ENCODE assay signal across 7 cellular contexts in the genomic region with DNA sequence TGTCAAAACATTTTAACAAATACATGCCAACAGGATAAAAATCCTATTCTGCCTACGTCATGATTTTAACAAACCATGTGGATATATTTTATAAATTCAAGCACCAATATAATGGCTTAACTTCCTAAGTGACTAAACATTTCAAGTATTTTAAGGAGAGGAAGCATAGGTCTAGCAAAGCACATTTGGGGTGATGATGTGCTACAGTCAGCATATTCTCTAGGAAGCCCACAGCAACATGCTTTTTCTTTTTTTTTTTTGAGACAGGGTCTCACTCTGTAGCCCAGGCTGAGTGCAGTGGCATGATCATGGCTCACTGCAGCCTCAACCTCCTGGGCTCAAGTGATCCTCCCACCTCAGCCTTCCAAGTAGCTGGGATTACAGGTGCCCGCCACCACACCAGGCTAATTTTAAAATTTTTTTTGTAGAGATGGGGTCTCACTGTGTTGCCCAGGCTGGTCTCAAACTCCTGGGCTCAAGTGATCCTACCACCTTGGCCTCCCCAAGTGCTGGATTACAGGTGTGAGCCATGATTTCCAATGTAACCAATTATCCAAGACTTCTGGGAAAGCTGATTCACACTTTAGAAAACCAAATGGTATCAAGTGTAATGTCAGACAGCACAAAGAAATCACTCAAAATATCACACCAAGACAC. TPM values are rescaled to one million over a fixed set of nuclear protein-coding genes. Genes with fewer than 3 reads are reported as not detected.
DNase-seq lines count a peak whose midpoint lies in the region; TF ChIP-seq lines count a peak whose summit lies in the region.
"Not testable (repeated sequence)": the region's sequence is repeated elsewhere in the genome, so short reads cannot be mapped to it uniquely, and the experiment has no call there.

No MANE protein-coding gene starts in this region.

- H3K27me3 Mint-ChIP-seq in activated T-cell treated with anti-CD3 and anti-CD28 coated beads, Interleukin-2, amount 50 U/mL, for 24 hours; activated naive CD8-positive, alpha-beta T cell; brain; neural crest cell (ENCODE audit: low read depth): not testable (repeated sequence)

- not testable (repeated sequence) for H3K9me3 ChIP-seq in HEK293 (ENCODE audit: control insufficient read depth, insufficient read depth, low read depth, low read length); SK-N-MC (ENCODE audit: low read depth, low read length); testis

- not testable (repeated sequence) for H3K27me3 ChIP-seq in testis

- 85% methylated on average over 2 of the region's 2 CpGs for WGBS in testis, 2 donors

- H3K27ac Mint-ChIP-seq in activated T-cell treated with anti-CD3 and anti-CD28 coated beads, Interleukin-2, amount 50 U/mL, for 24 hours = peak overlapping the region; percentile 92
- peak overlapping the region; percentile 72 for H3K27ac Mint-ChIP-seq in activated naive CD8-positive, alpha-beta T cell
- peak overlapping the region in 2 of 5 experiments; percentile 67 to 72 for H3K27ac Mint-ChIP-seq in brain
- not testable (repeated sequence) for H3K27ac Mint-ChIP-seq in neural crest cell (ENCODE audit: unreplicated experiment)

- H3K4me1 Mint-ChIP-seq in activated T-cell treated with anti-CD3 and anti-CD28 coated beads, Interleukin-2, amount 50 U/mL, for 24 hours (ENCODE audit: low read depth) = peaks cover 56% of the 10 kb centered on the region
- H3K4me1 Mint-ChIP-seq in activated naive CD8-positive, alpha-beta T cell (ENCODE audit: low read depth) = peaks cover 42% of the 10 kb centered on the region
- H3K4me1 Mint-ChIP-seq in brain = peaks cover 51% of the 10 kb centered on the region
- H3K4me1 Mint-ChIP-seq in neural crest cell = peaks cover 12% of the 10 kb centered on the region

- H3K9ac ChIP-seq in SK-N-MC (ENCODE audit: insufficient read length) = not testable (repeated sequence)

- POLR2A ChIA-PET in HEK293 (lab: Yijun Ruan, JAX) = not testable (repeated sequence)

- not testable (repeated sequence) for TF ChIP-seq POLR2A in testis (IDR thresholded peaks at IDR 0.05)

- not testable (repeated sequence) for H3K4me3 ChIP-seq in HEK293 (ENCODE audit: low read depth, low read length); SK-N-MC; testis

- H3K9me3 Mint-ChIP-seq in activated T-cell treated with anti-CD3 and anti-CD28 coated beads, Interleukin-2, amount 50 U/mL, for 24 hours; activated naive CD8-positive, alpha-beta T cell (ENCODE audit: low read depth); brain; neural crest cell: not testable (repeated sequence)

- not testable (repeated sequence) for DNase-seq in SK-N-MC (ENCODE audit: low read depth, low spot score); activated T-cell treated with anti-CD3 and anti-CD28 coated beads, Interleukin-2, amount 50 U/mL, for 24 hours; neural crest cell (ENCODE audit: low read depth, low spot score); testis

- intact Hi-C loops in testis (cut with DNase I; ENCODE audit: low total_unique reads) = not testable (repeated sequence)

- CTCF ChIA-PET in HEK293 (lab: Yijun Ruan, JAX) = interaction anchor here (0.9 to 6.5 kb wide), 3 partner anchors 9 to 642 kb away, joined by 3 to 57 read pairs (median 3); no protein-coding TSS in a partner anchor

- H3K27ac ChIP-seq in HEK293 (ENCODE audit: extremely low read depth, low read depth, low read length) = not testable (repeated sequence)
- H3K27ac ChIP-seq in SK-N-MC (peak overlapping the region; percentile 38; the same call in 1 of the 2 replicates), testis (peak overlapping the region; percentile 42 to 52)

- H3K4me3 Mint-ChIP-seq in activated T-cell treated with anti-CD3 and anti-CD28 coated beads, Interleukin-2, amount 50 U/mL, for 24 hours = peak overlapping the region; percentile 31
- peak overlapping the region; percentile 17 for H3K4me3 Mint-ChIP-seq in activated naive CD8-positive, alpha-beta T cell
- H3K4me3 Mint-ChIP-seq in brain = peak overlapping the region in 3 of 5 experiments; percentile 9 to 40 (median 31)
- H3K4me3 Mint-ChIP-seq in neural crest cell = peak overlapping the region; percentile 29

- H3K4me1 ChIP-seq in HEK293 (ENCODE audit: control insufficient read depth, insufficient read depth, low read length); testis: not testable (repeated sequence)

- H3K36me3 Mint-ChIP-seq in activated T-cell treated with anti-CD3 and anti-CD28 coated beads, Interleukin-2, amount 50 U/mL, for 24 hours (ENCODE audit: low read depth) = peaks cover 90% of the 10 kb centered on the region
- peaks cover 25% of the 10 kb centered on the region for H3K36me3 Mint-ChIP-seq in activated naive CD8-positive, alpha-beta T cell
- H3K36me3 Mint-ChIP-seq in brain = peaks cover 62% of the 10 kb centered on the region
- H3K36me3 Mint-ChIP-seq in neural crest cell (ENCODE audit: low read depth) = peaks cover 13% of the 10 kb centered on the region

- TF ChIP-seq CTCF in HEK293 (tag by site-specific recombination; IDR thresholded peaks at IDR 0.05); brain (conservative IDR thresholded peaks at IDR 0.05); neural crest cell (conservative IDR thresholded peaks at IDR 0.05); testis (IDR thresholded peaks at IDR 0.05): not testable (repeated sequence)

- H3K36me3 ChIP-seq in HEK293 (ENCODE audit: control insufficient read depth in 2 of 2, insufficient read depth in 1 of 2, low read length in 2 of 2) (peaks cover 42 to 70% of the 10 kb centered on the region in 2 experiments), SK-N-MC (ENCODE audit: insufficient read depth, low read length) (peaks cover 69% of the 10 kb centered on the region)
- not testable (repeated sequence) for H3K36me3 ChIP-seq in testis (ENCODE audit: low read depth, missing control alignments)

TF ChIP-seq in HEK293, 187 proteins besides CTCF, POLR2A, EP300 and RAD21:
- TF ChIP-seq ZNF121 (tag by site-specific recombination; IDR thresholded peaks at IDR 0.05) = peak; percentile 72

RNA-seq across cellular contexts. Expression of a gene that starts 5.5 kb away (rescaled TPM):
- 75.0 TPM for polyA plus RNA-seq in brain (ENCODE audit: insufficient read depth, low read depth, low replicate concordance)
- total RNA-seq in neural crest cell = 279 and 290 TPM in 2 replicates
- total RNA-seq in testis = 100 to 1,000 TPM; 208 to 321 TPM
- 309 TPM for polyA plus RNA-seq in testis (ENCODE audit: insufficient read depth, low read depth, low replicate concordance)
